10 cellular contexts compared by ENCODE assay signal in genomic region chr4:8896506-8896905, GRCh38. TPM values are rescaled to one million over a fixed set of nuclear protein-coding genes. Genes with fewer than 3 reads are reported as not detected.
"Had no signal": no experiment of that assay in that cellular context is flagged by ENCODE, and none has a peak within 500 bp of the region (broad histone marks: within the 10 kb centered on the region; RNA-seq: fewer than 3 reads in every experiment).

No MANE protein-coding gene starts in this region.

- H3K4me3 ChIP-seq: GM23248, HAP-1 had no signal

- H3K9ac ChIP-seq: GM23248, KMS-11 had no signal

- H3K9me3 ChIP-seq: HAP-1 had no signal

- H3K4me1 ChIP-seq: HAP-1 had no signal

- H3K36me3 ChIP-seq: HAP-1 had no signal

- H3K4me2 ChIP-seq: KMS-11 had no signal

- FAIRE-seq: HTR-8/SVneo had no signal

- H2AFZ ChIP-seq: GM23248 had no signal

- H3K27ac ChIP-seq: GM23248, KMS-11 had no signal

- DNase-seq: GM23248, H7, HFFc6, IMR-90, KBM-7 had no signal

- ATAC-seq: HCT116 had no signal

RNA-seq across cellular contexts. Expression of gene HMX1, which starts 24.9 kb away (rescaled TPM):
- total RNA-seq: GM23248, HFFc6, HT-29, IMR-90 had no signal
- polyA plus RNA-seq: GM23248, IMR-90 had no signal
